19 cellular contexts compared by ENCODE assay signal in the genomic region with DNA sequence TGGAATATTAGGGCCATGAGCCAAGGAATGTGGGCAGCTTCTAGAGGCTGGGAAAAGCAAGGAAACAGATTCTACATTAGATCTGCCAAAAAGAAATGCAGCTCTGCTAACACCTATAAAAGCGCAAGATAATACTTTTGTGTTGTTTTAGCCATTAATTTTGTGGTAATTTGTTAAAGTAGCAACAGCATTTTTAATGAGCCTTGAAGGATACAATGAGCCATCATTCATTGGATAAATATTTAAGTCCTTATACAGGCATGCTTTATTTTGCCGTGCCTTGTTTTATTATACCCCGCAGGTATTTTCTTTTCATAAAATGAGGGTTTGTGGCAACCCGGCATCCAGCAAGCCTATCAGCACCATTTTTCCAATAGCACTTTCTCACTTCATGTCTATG. TPM values are rescaled to one million over a fixed set of nuclear protein-coding genes. Genes with fewer than 3 reads are reported as not detected.
DNase-seq lines count a peak whose midpoint lies in the region; ATAC-seq and TF ChIP-seq lines count a peak whose summit lies in the region.
"Had no signal": no experiment of that assay in that cellular context is flagged by ENCODE, and none has a peak within 500 bp of the region (broad histone marks: within the 10 kb centered on the region; RNA-seq: fewer than 3 reads in every experiment).

No MANE protein-coding gene starts in this region.

- H3K27ac ChIP-seq in HEK293 (ENCODE audit: extremely low read depth, low read depth, low read length), result no peak overlapping the region
- peak overlapping the region; percentile 88 for H3K27ac ChIP-seq in VCaP

- H3K4me1 ChIP-seq in HEK293 (ENCODE audit: control insufficient read depth, insufficient read depth, low read length), result no peaks in the 10 kb centered on the region
- H3K4me1 ChIP-seq: Caco-2 had no signal

- no peak overlapping the region for H3K4me3 ChIP-seq in HEK293 (ENCODE audit: low read depth, low read length)
- H3K4me3 ChIP-seq: GM12878, GM23338 had no signal

- ATAC-seq in HG03520 (IDR thresholded peaks at IDR 0.05; ENCODE audit: unreplicated experiment), result no peak
- ATAC-seq: GM12878, GM23338 had no signal

- H3K36me3 ChIP-seq in HEK293 (ENCODE audit: control insufficient read depth in 2 of 2, insufficient read depth in 1 of 2, low read length in 2 of 2), result no peaks in the 10 kb centered on the region

- POLR2A ChIA-PET in HEK293 (lab: Yijun Ruan, JAX), result no interaction called here

- peak; percentile 6 for DNase-seq in A172 (ENCODE audit: low spot score)
- DNase-seq in NCI-H69 (lab: John Stamatoyannopoulos, UW), result peak; percentile 64
- DNase-seq in hepatic stellate cell (ENCODE audit: low spot score), result no peak
- DNase-seq in SW 1271 (lab: John Stamatoyannopoulos, UW), result no peak
- DNase-seq: 8988T; C1 segment of cervical spinal cord; Caco-2; CD4-positive, alpha-beta memory T cell; DMS153; DND-41; EL; GDM1; H9 had no signal

- H3K9me3 ChIP-seq in HEK293 (ENCODE audit: control insufficient read depth, insufficient read depth, low read depth, low read length), result no peaks in the 10 kb centered on the region
- H3K9me3 ChIP-seq: Caco-2 had no signal

- TF ChIP-seq CTCF in HEK293 (tag by site-specific recombination; IDR thresholded peaks at IDR 0.05), result no peak
- TF ChIP-seq CTCF in VCaP (conservative IDR thresholded peaks at IDR 0.05), result no peak

- CTCF ChIA-PET in HEK293 (lab: Yijun Ruan, JAX), result interaction anchor here (0.7 kb wide), 2 partner anchors 10 to 196 kb away, joined by 3 to 4 read pairs; no protein-coding TSS in a partner anchor

TF ChIP-seq in HEK293, 187 proteins besides CTCF, POLR2A, EP300 and RAD21 (continues in another document):
- peak; percentile 73; the same call in 1 of the 2 replicates for TF ChIP-seq OSR2 (tag by site-specific recombination; IDR thresholded peaks at IDR 0.05)
- TF ChIP-seq, protein P1, sequence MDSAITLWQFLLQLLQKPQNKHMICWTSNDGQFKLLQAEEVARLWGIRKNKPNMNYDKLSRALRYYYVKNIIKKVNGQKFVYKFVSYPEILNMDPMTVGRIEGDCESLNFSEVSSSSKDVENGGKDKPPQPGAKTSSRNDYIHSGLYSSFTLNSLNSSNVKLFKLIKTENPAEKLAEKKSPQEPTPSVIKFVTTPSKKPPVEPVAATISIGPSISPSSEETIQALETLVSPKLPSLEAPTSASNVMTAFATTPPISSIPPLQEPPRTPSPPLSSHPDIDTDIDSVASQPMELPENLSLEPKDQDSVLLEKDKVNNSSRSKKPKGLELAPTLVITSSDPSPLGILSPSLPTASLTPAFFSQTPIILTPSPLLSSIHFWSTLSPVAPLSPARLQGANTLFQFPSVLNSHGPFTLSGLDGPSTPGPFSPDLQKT (IDR thresholded peaks at IDR 0.05; ENCODE audit: borderline replicate concordance, low read depth, low read length), result no peak
- TF ChIP-seq ZNF133 (tag by site-specific recombination; IDR thresholded peaks at IDR 0.05), result no peak
- no peak for TF ChIP-seq ZNF2 (tag by site-specific recombination; IDR thresholded peaks at IDR 0.05)
- TF ChIP-seq, protein P2, sequence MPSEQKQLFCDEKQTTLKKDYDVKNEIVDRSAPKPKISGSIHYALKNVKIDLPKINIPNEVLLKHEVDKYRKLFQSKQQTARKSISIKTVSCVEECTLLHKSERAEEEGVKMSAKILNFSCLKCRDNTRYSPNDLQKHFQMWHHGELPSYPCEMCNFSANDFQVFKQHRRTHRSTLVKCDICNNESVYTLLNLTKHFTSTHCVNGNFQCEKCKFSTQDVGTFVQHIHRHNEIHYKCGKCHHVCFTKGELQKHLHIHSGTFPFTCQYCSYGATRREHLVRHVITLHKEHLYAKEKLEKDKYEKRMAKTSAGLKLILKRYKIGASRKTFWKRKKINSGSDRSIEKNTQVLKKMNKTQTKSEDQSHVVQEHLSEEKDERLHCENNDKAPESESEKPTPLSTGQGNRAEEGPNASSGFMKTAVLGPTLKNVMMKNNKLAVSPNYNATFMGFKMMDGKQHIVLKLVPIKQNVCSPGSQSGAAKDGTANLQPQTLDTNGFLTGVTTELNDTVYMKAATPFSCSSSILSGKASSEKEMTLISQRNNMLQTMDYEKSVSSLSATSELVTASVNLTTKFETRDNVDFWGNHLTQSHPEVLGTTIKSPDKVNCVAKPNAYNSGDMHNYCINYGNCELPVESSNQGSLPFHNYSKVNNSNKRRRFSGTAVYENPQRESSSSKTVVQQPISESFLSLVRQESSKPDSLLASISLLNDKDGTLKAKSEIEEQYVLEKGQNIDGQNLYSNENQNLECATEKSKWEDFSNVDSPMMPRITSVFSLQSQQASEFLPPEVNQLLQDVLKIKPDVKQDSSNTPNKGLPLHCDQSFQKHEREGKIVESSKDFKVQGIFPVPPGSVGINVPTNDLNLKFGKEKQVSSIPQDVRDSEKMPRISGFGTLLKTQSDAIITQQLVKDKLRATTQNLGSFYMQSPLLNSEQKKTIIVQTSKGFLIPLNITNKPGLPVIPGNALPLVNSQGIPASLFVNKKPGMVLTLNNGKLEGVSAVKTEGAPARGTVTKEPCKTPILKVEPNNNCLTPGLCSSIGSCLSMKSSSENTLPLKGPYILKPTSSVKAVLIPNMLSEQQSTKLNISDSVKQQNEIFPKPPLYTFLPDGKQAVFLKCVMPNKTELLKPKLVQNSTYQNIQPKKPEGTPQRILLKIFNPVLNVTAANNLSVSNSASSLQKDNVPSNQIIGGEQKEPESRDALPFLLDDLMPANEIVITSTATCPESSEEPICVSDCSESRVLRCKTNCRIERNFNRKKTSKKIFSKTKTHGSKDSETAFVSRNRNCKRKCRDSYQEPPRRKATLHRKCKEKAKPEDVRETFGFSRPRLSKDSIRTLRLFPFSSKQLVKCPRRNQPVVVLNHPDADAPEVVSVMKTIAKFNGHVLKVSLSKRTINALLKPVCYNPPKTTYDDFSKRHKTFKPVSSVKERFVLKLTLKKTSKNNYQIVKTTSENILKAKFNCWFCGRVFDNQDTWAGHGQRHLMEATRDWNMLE (tag by site-specific recombination; conservative IDR thresholded peaks at IDR 0.05; ENCODE audit: low read depth), result no peak
- TF ChIP-seq ZNF596 (tag by site-specific recombination; IDR thresholded peaks at IDR 0.05), result 0 out of 2 replicates have a peak, but pooled peaks have one; percentile 6
- TF ChIP-seq, protein P3, sequence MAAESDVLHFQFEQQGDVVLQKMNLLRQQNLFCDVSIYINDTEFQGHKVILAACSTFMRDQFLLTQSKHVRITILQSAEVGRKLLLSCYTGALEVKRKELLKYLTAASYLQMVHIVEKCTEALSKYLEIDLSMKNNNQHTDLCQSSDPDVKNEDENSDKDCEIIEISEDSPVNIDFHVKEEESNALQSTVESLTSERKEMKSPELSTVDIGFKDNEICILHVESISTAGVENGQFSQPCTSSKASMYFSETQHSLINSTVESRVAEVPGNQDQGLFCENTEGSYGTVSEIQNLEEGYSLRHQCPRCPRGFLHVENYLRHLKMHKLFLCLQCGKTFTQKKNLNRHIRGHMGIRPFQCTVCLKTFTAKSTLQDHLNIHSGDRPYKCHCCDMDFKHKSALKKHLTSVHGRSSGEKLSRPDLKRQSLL (tag by site-specific recombination; IDR thresholded peaks at IDR 0.05), result no peak
- no peak for TF ChIP-seq ZNF626 (tag by site-specific recombination; IDR thresholded peaks at IDR 0.05)
- no peak for TF ChIP-seq SP3 (tag by site-specific recombination; IDR thresholded peaks at IDR 0.05)
- TF ChIP-seq, protein P4, sequence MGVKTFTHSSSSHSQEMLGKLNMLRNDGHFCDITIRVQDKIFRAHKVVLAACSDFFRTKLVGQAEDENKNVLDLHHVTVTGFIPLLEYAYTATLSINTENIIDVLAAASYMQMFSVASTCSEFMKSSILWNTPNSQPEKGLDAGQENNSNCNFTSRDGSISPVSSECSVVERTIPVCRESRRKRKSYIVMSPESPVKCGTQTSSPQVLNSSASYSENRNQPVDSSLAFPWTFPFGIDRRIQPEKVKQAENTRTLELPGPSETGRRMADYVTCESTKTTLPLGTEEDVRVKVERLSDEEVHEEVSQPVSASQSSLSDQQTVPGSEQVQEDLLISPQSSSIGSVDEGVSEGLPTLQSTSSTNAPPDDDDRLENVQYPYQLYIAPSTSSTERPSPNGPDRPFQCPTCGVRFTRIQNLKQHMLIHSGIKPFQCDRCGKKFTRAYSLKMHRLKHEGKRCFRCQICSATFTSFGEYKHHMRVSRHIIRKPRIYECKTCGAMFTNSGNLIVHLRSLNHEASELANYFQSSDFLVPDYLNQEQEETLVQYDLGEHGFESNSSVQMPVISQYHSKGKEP (tag by site-specific recombination; IDR thresholded peaks at IDR 0.05), result peak; percentile 58; the same call in 1 of the 2 replicates
- TF ChIP-seq ZNF561 (tag by site-specific recombination; IDR thresholded peaks at IDR 0.05; ENCODE audit: borderline replicate concordance), result no peak
- TF ChIP-seq, protein P5, sequence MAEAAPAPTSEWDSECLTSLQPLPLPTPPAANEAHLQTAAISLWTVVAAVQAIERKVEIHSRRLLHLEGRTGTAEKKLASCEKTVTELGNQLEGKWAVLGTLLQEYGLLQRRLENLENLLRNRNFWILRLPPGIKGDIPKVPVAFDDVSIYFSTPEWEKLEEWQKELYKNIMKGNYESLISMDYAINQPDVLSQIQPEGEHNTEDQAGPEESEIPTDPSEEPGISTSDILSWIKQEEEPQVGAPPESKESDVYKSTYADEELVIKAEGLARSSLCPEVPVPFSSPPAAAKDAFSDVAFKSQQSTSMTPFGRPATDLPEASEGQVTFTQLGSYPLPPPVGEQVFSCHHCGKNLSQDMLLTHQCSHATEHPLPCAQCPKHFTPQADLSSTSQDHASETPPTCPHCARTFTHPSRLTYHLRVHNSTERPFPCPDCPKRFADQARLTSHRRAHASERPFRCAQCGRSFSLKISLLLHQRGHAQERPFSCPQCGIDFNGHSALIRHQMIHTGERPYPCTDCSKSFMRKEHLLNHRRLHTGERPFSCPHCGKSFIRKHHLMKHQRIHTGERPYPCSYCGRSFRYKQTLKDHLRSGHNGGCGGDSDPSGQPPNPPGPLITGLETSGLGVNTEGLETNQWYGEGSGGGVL (tag by site-specific recombination; IDR thresholded peaks at IDR 0.05), result no peak
- TF ChIP-seq, protein P6, sequence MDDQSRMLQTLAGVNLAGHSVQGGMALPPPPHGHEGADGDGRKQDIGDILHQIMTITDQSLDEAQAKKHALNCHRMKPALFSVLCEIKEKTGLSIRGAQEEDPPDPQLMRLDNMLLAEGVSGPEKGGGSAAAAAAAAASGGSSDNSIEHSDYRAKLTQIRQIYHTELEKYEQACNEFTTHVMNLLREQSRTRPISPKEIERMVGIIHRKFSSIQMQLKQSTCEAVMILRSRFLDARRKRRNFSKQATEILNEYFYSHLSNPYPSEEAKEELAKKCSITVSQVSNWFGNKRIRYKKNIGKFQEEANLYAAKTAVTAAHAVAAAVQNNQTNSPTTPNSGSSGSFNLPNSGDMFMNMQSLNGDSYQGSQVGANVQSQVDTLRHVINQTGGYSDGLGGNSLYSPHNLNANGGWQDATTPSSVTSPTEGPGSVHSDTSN (CRISPR knock-in tag; IDR thresholded peaks at IDR 0.05), result no peak
- TF ChIP-seq IKZF3 (tag by site-specific recombination; IDR thresholded peaks at IDR 0.05), result no peak
- TF ChIP-seq ZNF677 (tag by site-specific recombination; IDR thresholded peaks at IDR 0.05), result no peak

RNA-seq across cellular contexts. Expression of a gene that starts 15.0 kb away (rescaled TPM):
- 0.21 and 0.43 TPM in 2 replicates for total RNA-seq in A172 (2014; rRNA removed; shearing (Covaris generic))
- total RNA-seq: A673; CD4-positive, alpha-beta memory T cell; GM12878; GM23338; H9 had no signal

Comparison
In these comparisons a context has a peak if more than half of its experiments do, and no peak if none do; other contexts are left out.
1. DNase-seq: peak in A172 (single experiment) and NCI-H69 (single experiment); none in hepatic stellate cell (single experiment) and SW 1271 (0 of 2).